33 cellular contexts compared by ENCODE assay signal in the genomic region with DNA sequence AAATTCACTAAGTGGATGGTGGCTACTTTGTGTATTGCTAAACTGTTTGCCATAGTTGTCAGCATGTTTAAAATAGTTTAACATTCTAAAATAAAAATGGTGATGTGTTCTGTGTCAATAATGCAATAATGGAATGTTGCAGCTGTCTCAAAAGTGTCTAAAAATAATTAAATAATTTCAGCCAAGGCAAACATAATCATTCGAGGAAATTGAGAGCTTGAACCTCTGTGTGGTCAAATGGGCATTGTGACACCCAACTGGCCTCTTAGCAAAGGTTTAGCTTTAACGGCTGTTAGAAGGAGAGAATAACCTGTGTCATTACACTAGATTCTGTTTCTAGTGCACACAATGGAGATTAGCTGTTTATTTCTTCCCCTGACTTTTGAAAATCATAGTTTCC.
"Had no signal": no experiment of that assay in that cellular context is flagged by ENCODE, and none has a peak within 500 bp of the region (broad histone marks: within the 10 kb centered on the region; RNA-seq: fewer than 3 reads in every experiment).

No MANE protein-coding gene starts in this region.

- H3K27me3 ChIP-seq: adrenal gland, breast epithelium, cardiac muscle cell, colonic mucosa, esophagus squamous epithelium, gastroesophageal sphincter, heart right ventricle had no signal

- H3K4me3 Mint-ChIP-seq: activated B cell treated with CpG ODN at 0.5 μM for 24 hours; activated CD4-positive, alpha-beta memory T cell treated with anti-CD3 and anti-CD28 coated beads for 36 hours; activated CD8-positive, alpha-beta memory T cell treated with anti-CD3 and anti-CD28 coated beads, Interleukin-2, amount 10 ng/mL, durations not matched to agents 7 days and 5 days; activated CD8-positive, alpha-beta T cell treated with anti-CD3 and anti-CD28 coated beads, Interleukin-2, amount 10 ng/mL, durations not matched to agents 7 days and 5 days; activated naive CD4-positive, alpha-beta T cell treated with anti-CD3 and anti-CD28 coated beads for 36 hours; activated naive CD4-positive, alpha-beta T cell treated with anti-CD3 and anti-CD28 coated beads, Interleukin-2, amount 50 U/mL, for 24 hours; activated naive CD8-positive, alpha-beta T cell treated with anti-CD3 and anti-CD28 coated beads for 36 hours; activated naive CD8-positive, alpha-beta T cell treated with anti-CD3 and anti-CD28 coated beads, Interleukin-2, amount 50 U/mL, for 24 hours; activated T-helper 1 cell treated with anti-CD3 and anti-CD28 coated beads, Interleukin-12 subunit alpha, Interleukin-12 subunit beta, Interleukin-2, Interleukin-4 antibody, amounts not matched to agents 30 ng/mL and 10 ng/mL and 1 ng/mL, durations not matched to agents 14 hours and 24 hours and 36 hours; T-helper 1 cell treated with Interleukin-12 subunit alpha and Interleukin-12 subunit beta and Interleukin-4 antibody, amounts not matched to agents 30 μg/mL and 1 μg/mL, for 36 hours had no signal

- H3K36me3 Mint-ChIP-seq: activated CD4-positive, alpha-beta memory T cell treated with anti-CD3 and anti-CD28 coated beads for 36 hours; activated CD8-positive, alpha-beta memory T cell treated with anti-CD3 and anti-CD28 coated beads, Interleukin-2, amount 10 ng/mL, durations not matched to agents 7 days and 5 days; activated naive CD4-positive, alpha-beta T cell treated with anti-CD3 and anti-CD28 coated beads, Interleukin-2, amount 50 U/mL, for 24 hours; activated naive CD8-positive, alpha-beta T cell treated with anti-CD3 and anti-CD28 coated beads for 36 hours; brain had no signal

- DNase-seq: activated B cell treated with CpG ODN at 0.5 μM for 24 hours; activated CD4-positive, alpha-beta memory T cell treated with anti-CD3 and anti-CD28 coated beads for 36 hours; activated CD4-positive, alpha-beta T cell treated with anti-CD3 and anti-CD28 coated beads for 48 hours; activated CD8-positive, alpha-beta memory T cell treated with anti-CD3 and anti-CD28 coated beads, Interleukin-2, amount 10 ng/mL, durations not matched to agents 7 days and 5 days; activated CD8-positive, alpha-beta memory T cell treated with anti-CD3 and anti-CD28 coated beads, Interleukin-2, amount 50 U/mL, for 4 hours; activated CD8-positive, alpha-beta T cell treated with anti-CD3 and anti-CD28 coated beads, Interleukin-2, amount 10 ng/mL, durations not matched to agents 7 days and 5 days; activated effector memory CD4-positive, alpha-beta T cell treated with anti-CD3 and anti-CD28 coated beads, Interleukin-2, amount 50 U/mL, for 16 hours; activated naive CD4-positive, alpha-beta T cell treated with anti-CD3 and anti-CD28 coated beads for 36 hours; activated naive CD8-positive, alpha-beta T cell treated with anti-CD3 and anti-CD28 coated beads for 36 hours; activated naive CD8-positive, alpha-beta T cell treated with anti-CD3 and anti-CD28 coated beads, Interleukin-2, amount 50 U/mL, for 24 hours; activated T-cell treated with anti-CD3 and anti-CD28 coated beads, Interleukin-2, amount 50 U/mL, for 1 hour; activated T-cell treated with anti-CD3 and anti-CD28 coated beads, Interleukin-2, amount 50 U/mL, for 48 hours; adrenal gland; amygdala; aorta; central memory CD4-positive, alpha-beta T cell; cerebellar nuclear complex; colonic mucosa; effector CD8-positive, alpha-beta T cell; esophagus squamous epithelium; foreskin melanocyte; heart right ventricle; T-helper 9 cell; WERI-Rb-1 had no signal

- H3K9me3 ChIP-seq: breast epithelium, colonic mucosa, esophagus squamous epithelium, gastroesophageal sphincter, heart right ventricle had no signal

- H3K4me3 ChIP-seq: adrenal gland, breast epithelium, cardiac muscle cell, colonic mucosa, esophagus squamous epithelium, gastroesophageal sphincter, heart right ventricle had no signal

- H3K4me1 ChIP-seq: adrenal gland, breast epithelium, colonic mucosa, esophagus squamous epithelium, heart right ventricle had no signal

- H3K27me3 Mint-ChIP-seq: activated B cell treated with CpG ODN at 0.5 μM for 24 hours; activated naive CD8-positive, alpha-beta T cell treated with anti-CD3 and anti-CD28 coated beads for 36 hours; activated naive CD8-positive, alpha-beta T cell treated with anti-CD3 and anti-CD28 coated beads, Interleukin-2, amount 50 U/mL, for 24 hours; brain had no signal

- H3K27ac Mint-ChIP-seq: activated B cell treated with CpG ODN at 0.5 μM for 24 hours; activated CD4-positive, alpha-beta memory T cell treated with anti-CD3 and anti-CD28 coated beads for 36 hours; activated CD8-positive, alpha-beta memory T cell treated with anti-CD3 and anti-CD28 coated beads, Interleukin-2, amount 10 ng/mL, durations not matched to agents 7 days and 5 days; activated CD8-positive, alpha-beta T cell treated with anti-CD3 and anti-CD28 coated beads, Interleukin-2, amount 10 ng/mL, durations not matched to agents 7 days and 5 days; activated naive CD4-positive, alpha-beta T cell treated with anti-CD3 and anti-CD28 coated beads for 36 hours; activated naive CD4-positive, alpha-beta T cell treated with anti-CD3 and anti-CD28 coated beads, Interleukin-2, amount 50 U/mL, for 24 hours; activated naive CD8-positive, alpha-beta T cell treated with anti-CD3 and anti-CD28 coated beads for 36 hours; activated naive CD8-positive, alpha-beta T cell treated with anti-CD3 and anti-CD28 coated beads, Interleukin-2, amount 50 U/mL, for 24 hours; activated T-helper 1 cell treated with anti-CD3 and anti-CD28 coated beads, Interleukin-12 subunit alpha, Interleukin-12 subunit beta, Interleukin-2, Interleukin-4 antibody, amounts not matched to agents 30 ng/mL and 10 ng/mL and 1 ng/mL, durations not matched to agents 14 hours and 24 hours and 36 hours; activated T-helper 2 cell treated with anti-CD3 and anti-CD28 coated beads, Interferon-gamma antibody, Interleukin-2, Interleukin-4, amounts not matched to agents 10 μg/mL and 5 μg/mL and 100 μg/mL, durations not matched to agents 14 hours and 24 hours and 36 hours; T-helper 1 cell treated with Interleukin-12 subunit alpha and Interleukin-12 subunit beta and Interleukin-4 antibody, amounts not matched to agents 30 μg/mL and 1 μg/mL, for 36 hours had no signal

- H3K4me1 Mint-ChIP-seq: activated B cell treated with CpG ODN at 0.5 μM for 24 hours; activated naive CD4-positive, alpha-beta T cell treated with anti-CD3 and anti-CD28 coated beads, Interleukin-2, amount 50 U/mL, for 24 hours; activated naive CD8-positive, alpha-beta T cell treated with anti-CD3 and anti-CD28 coated beads for 36 hours; activated naive CD8-positive, alpha-beta T cell treated with anti-CD3 and anti-CD28 coated beads, Interleukin-2, amount 50 U/mL, for 24 hours had no signal

- H3K27ac ChIP-seq: adrenal gland, breast epithelium, cardiac muscle cell, colonic mucosa, epithelial cell of prostate, esophagus squamous epithelium, gastroesophageal sphincter, heart right ventricle, WERI-Rb-1 had no signal

- H3K9me3 Mint-ChIP-seq: activated B cell treated with CpG ODN at 0.5 μM for 24 hours; activated CD4-positive, alpha-beta memory T cell treated with anti-CD3 and anti-CD28 coated beads for 36 hours; activated naive CD4-positive, alpha-beta T cell treated with anti-CD3 and anti-CD28 coated beads for 36 hours; activated naive CD4-positive, alpha-beta T cell treated with anti-CD3 and anti-CD28 coated beads, Interleukin-2, amount 50 U/mL, for 24 hours; activated naive CD8-positive, alpha-beta T cell treated with anti-CD3 and anti-CD28 coated beads for 36 hours; activated naive CD8-positive, alpha-beta T cell treated with anti-CD3 and anti-CD28 coated beads, Interleukin-2, amount 50 U/mL, for 24 hours; activated T-helper 1 cell treated with anti-CD3 and anti-CD28 coated beads, Interleukin-12 subunit alpha, Interleukin-12 subunit beta, Interleukin-2, Interleukin-4 antibody, amounts not matched to agents 30 ng/mL and 10 ng/mL and 1 ng/mL, durations not matched to agents 14 hours and 24 hours and 36 hours; activated T-helper 2 cell treated with anti-CD3 and anti-CD28 coated beads, Interferon-gamma antibody, Interleukin-2, Interleukin-4, amounts not matched to agents 10 μg/mL and 5 μg/mL and 100 μg/mL, durations not matched to agents 14 hours and 24 hours and 36 hours; T-helper 1 cell treated with Interleukin-12 subunit alpha and Interleukin-12 subunit beta and Interleukin-4 antibody, amounts not matched to agents 30 μg/mL and 1 μg/mL, for 36 hours had no signal

- H3K36me3 ChIP-seq: adrenal gland, breast epithelium, cardiac muscle cell, colonic mucosa, esophagus squamous epithelium, gastroesophageal sphincter, heart right ventricle, WERI-Rb-1 had no signal
